In the genomic region with DNA sequence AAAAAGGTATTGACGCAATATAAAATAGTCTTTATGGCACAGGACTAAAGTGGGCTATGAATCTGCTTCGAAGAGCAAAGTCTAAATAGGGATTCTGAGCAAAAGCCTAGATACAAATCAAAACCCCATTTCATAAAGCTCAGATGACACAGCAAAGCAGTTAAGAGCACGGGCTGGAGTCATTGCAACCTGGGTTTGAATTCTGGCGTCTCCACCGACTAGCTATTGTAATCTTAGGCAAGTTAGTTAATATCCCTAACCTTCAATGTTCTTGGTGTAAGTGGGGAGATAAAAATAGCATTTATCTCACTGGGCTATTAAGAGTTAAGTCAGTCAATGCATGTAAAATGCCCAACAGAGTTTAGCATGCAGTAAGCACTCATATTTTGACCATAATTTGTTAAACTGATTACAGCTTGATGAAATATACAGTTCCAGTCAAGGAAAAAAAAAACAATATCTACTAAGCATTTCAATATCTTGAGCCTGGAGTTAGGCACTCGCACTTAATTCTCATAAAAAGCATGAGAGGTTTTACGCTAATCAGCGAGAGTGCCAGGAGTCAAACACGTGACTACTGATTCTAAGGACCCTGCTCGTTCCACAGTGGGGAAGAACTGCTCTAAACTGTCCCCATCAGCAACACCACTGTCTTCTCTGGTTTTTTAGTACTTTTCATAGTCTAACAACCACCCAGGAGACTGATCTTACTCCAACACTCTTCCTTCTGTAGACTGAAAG, we compare ENCODE assay signal across 1 cellular context.
TF ChIP-seq lines count a peak whose summit lies in the region.

No MANE protein-coding gene starts in this region.

TF ChIP-seq in A549, 52 proteins besides CTCF, POLR2A, EP300 and RAD21 (continued from another document):
- TF ChIP-seq, protein P1, sequence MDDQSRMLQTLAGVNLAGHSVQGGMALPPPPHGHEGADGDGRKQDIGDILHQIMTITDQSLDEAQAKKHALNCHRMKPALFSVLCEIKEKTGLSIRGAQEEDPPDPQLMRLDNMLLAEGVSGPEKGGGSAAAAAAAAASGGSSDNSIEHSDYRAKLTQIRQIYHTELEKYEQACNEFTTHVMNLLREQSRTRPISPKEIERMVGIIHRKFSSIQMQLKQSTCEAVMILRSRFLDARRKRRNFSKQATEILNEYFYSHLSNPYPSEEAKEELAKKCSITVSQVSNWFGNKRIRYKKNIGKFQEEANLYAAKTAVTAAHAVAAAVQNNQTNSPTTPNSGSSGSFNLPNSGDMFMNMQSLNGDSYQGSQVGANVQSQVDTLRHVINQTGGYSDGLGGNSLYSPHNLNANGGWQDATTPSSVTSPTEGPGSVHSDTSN (IDR thresholded peaks at IDR 0.05), result no peak
- no peak for TF ChIP-seq NR3C1 (IDR thresholded peaks at IDR 0.05)
- TF ChIP-seq ZNF302 (CRISPR knock-in tag; IDR thresholded peaks at IDR 0.05), result no peak
- no peak for TF ChIP-seq NPAS2 (CRISPR knock-in tag; IDR thresholded peaks at IDR 0.05; ENCODE audit: borderline replicate concordance)
